Comparison of ENCODE assay signal across 1 cellular context in genomic region chr17:48244814-48245213, GRCh38.
TF ChIP-seq lines count a peak whose summit lies in the region.

No MANE protein-coding gene starts in this region.

TF ChIP-seq in K562, 482 proteins besides CTCF, POLR2A, EP300 and RAD21 (continued from another document and continues in another):
- TF ChIP-seq, protein P1, sequence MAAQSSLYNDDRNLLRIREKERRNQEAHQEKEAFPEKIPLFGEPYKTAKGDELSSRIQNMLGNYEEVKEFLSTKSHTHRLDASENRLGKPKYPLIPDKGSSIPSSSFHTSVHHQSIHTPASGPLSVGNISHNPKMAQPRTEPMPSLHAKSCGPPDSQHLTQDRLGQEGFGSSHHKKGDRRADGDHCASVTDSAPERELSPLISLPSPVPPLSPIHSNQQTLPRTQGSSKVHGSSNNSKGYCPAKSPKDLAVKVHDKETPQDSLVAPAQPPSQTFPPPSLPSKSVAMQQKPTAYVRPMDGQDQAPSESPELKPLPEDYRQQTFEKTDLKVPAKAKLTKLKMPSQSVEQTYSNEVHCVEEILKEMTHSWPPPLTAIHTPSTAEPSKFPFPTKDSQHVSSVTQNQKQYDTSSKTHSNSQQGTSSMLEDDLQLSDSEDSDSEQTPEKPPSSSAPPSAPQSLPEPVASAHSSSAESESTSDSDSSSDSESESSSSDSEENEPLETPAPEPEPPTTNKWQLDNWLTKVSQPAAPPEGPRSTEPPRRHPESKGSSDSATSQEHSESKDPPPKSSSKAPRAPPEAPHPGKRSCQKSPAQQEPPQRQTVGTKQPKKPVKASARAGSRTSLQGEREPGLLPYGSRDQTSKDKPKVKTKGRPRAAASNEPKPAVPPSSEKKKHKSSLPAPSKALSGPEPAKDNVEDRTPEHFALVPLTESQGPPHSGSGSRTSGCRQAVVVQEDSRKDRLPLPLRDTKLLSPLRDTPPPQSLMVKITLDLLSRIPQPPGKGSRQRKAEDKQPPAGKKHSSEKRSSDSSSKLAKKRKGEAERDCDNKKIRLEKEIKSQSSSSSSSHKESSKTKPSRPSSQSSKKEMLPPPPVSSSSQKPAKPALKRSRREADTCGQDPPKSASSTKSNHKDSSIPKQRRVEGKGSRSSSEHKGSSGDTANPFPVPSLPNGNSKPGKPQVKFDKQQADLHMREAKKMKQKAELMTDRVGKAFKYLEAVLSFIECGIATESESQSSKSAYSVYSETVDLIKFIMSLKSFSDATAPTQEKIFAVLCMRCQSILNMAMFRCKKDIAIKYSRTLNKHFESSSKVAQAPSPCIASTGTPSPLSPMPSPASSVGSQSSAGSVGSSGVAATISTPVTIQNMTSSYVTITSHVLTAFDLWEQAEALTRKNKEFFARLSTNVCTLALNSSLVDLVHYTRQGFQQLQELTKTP (IDR thresholded peaks at IDR 0.05; ENCODE audit: low read depth in 1 of 2, partially characterized antibody in 2 of 2) = no peak
- TF ChIP-seq TRIM24 (IDR thresholded peaks at IDR 0.05) (no peak), CBX2 (IDR thresholded peaks at IDR 0.05; ENCODE audit: insufficient read depth, low read length, poor library complexity, severe bottlenecking) (no peak), HMGN3 (IDR thresholded peaks at IDR 0.05; ENCODE audit: borderline replicate concordance, extremely low read depth, insufficient read length, low read depth, low read length) (no peak), SETDB1 (IDR thresholded peaks at IDR 0.05; ENCODE audit: low read length) (no peak), GTF2E2 (tag; IDR thresholded peaks at IDR 0.05) (no peak), ZNF785 (CRISPR knock-in tag; IDR thresholded peaks at IDR 0.05) (no peak), ZNF263 (CRISPR knock-in tag; IDR thresholded peaks at IDR 0.05; ENCODE audit: borderline replicate concordance) (no peak), USF2 (CRISPR knock-in tag; IDR thresholded peaks at IDR 0.05) (no peak), ZNF586 (CRISPR knock-in tag; conservative IDR thresholded peaks at IDR 0.05) (no peak), MTA2 (IDR thresholded peaks at IDR 0.05; ENCODE audit: low read depth) (no peak), BCOR (IDR thresholded peaks at IDR 0.05) (no peak), ZBTB7A (IDR thresholded peaks at IDR 0.05; ENCODE audit: borderline replicate concordance, control insufficient read depth, low read depth, low read length) (no peak), ETV5 (CRISPR knock-in tag; IDR thresholded peaks at IDR 0.05; ENCODE audit: low read depth) (no peak), NFATC3 (IDR thresholded peaks at IDR 0.05) (0 out of 2 replicates have a peak, but pooled peaks have one; percentile 11), GTF2B (IDR thresholded peaks at IDR 0.05; ENCODE audit: extremely low read depth, insufficient read length) (no peak), SP1 (CRISPR knock-in tag; IDR thresholded peaks at IDR 0.05) (no peak), EWSR1 (IDR thresholded peaks at IDR 0.05; ENCODE audit: borderline replicate concordance, low read depth, partially characterized antibody) (no peak), BACH1 (tag; IDR thresholded peaks at IDR 0.05) (no peak; the same call in 1 of the 2 replicates), SMARCB1 (IDR thresholded peaks at IDR 0.05; ENCODE audit: insufficient read length, low read depth) (no peak), KDM4B (IDR thresholded peaks at IDR 0.05; ENCODE audit: borderline replicate concordance in 2 of 2, low read depth in 1 of 2) (no peak), PBX2 (CRISPR knock-in tag; IDR thresholded peaks at IDR 0.05; ENCODE audit: low read depth) (no peak), PBX2 (tag; conservative IDR thresholded peaks at IDR 0.05; ENCODE audit: low read depth) (no peak), ZNF644 (tag; IDR thresholded peaks at IDR 0.05; ENCODE audit: low read depth) (no peak), JUND (IDR thresholded peaks at IDR 0.05; ENCODE audit: borderline replicate concordance, low read depth, low read length) (no peak), JUND (tag; IDR thresholded peaks at IDR 0.05; ENCODE audit: borderline replicate concordance, low read depth, low read length) (no peak), ZEB2 (IDR thresholded peaks at IDR 0.05) (no peak), MAZ (CRISPR knock-in tag; conservative IDR thresholded peaks at IDR 0.05 in 1 of 2, IDR thresholded peaks at IDR 0.05 in 1 of 2) (0 out of 4 replicates have a peak, but pooled peaks of 1 of the 2 experiments have one; percentile 30), TAF15 (IDR thresholded peaks at IDR 0.05; ENCODE audit: low read depth, low read length) (no peak), RBM15 (IDR thresholded peaks at IDR 0.05; ENCODE audit: insufficient read depth, low read length) (no peak), ZNF274 (IDR thresholded peaks at IDR 0.05; ENCODE audit: borderline replicate concordance, low read depth, low read length) (no peak), PCBP2 (IDR thresholded peaks at IDR 0.05; ENCODE audit: low read depth, low read length, poor library complexity, severe bottlenecking) (no peak), HNRNPL (IDR thresholded peaks at IDR 0.05; ENCODE audit: low read depth, low read length) (no peak), FOXJ2 (tag; IDR thresholded peaks at IDR 0.05) (no peak), ZNF175 (CRISPR knock-in tag; IDR thresholded peaks at IDR 0.05; ENCODE audit: low read depth) (0 out of 2 replicates have a peak, but pooled peaks have one; percentile 8), LCOR (CRISPR knock-in tag; IDR thresholded peaks at IDR 0.05) (no peak), CCAR2 (IDR thresholded peaks at IDR 0.05; ENCODE audit: low read depth, low read length) (no peak), TFAM (CRISPR knock-in tag; conservative IDR thresholded peaks at IDR 0.05) (no peak), FIP1L1 (IDR thresholded peaks at IDR 0.05; ENCODE audit: low read depth, low read length, poor library complexity, severe bottlenecking) (no peak), POLR3G (IDR thresholded peaks at IDR 0.05; ENCODE audit: extremely low read depth, insufficient read length, insufficient replicate concordance) (no peak)
- TF ChIP-seq, protein P2, sequence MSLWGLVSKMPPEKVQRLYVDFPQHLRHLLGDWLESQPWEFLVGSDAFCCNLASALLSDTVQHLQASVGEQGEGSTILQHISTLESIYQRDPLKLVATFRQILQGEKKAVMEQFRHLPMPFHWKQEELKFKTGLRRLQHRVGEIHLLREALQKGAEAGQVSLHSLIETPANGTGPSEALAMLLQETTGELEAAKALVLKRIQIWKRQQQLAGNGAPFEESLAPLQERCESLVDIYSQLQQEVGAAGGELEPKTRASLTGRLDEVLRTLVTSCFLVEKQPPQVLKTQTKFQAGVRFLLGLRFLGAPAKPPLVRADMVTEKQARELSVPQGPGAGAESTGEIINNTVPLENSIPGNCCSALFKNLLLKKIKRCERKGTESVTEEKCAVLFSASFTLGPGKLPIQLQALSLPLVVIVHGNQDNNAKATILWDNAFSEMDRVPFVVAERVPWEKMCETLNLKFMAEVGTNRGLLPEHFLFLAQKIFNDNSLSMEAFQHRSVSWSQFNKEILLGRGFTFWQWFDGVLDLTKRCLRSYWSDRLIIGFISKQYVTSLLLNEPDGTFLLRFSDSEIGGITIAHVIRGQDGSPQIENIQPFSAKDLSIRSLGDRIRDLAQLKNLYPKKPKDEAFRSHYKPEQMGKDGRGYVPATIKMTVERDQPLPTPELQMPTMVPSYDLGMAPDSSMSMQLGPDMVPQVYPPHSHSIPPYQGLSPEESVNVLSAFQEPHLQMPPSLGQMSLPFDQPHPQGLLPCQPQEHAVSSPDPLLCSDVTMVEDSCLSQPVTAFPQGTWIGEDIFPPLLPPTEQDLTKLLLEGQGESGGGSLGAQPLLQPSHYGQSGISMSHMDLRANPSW (CRISPR knock-in tag; IDR thresholded peaks at IDR 0.05) = no peak
- TF ChIP-seq, protein P3, sequence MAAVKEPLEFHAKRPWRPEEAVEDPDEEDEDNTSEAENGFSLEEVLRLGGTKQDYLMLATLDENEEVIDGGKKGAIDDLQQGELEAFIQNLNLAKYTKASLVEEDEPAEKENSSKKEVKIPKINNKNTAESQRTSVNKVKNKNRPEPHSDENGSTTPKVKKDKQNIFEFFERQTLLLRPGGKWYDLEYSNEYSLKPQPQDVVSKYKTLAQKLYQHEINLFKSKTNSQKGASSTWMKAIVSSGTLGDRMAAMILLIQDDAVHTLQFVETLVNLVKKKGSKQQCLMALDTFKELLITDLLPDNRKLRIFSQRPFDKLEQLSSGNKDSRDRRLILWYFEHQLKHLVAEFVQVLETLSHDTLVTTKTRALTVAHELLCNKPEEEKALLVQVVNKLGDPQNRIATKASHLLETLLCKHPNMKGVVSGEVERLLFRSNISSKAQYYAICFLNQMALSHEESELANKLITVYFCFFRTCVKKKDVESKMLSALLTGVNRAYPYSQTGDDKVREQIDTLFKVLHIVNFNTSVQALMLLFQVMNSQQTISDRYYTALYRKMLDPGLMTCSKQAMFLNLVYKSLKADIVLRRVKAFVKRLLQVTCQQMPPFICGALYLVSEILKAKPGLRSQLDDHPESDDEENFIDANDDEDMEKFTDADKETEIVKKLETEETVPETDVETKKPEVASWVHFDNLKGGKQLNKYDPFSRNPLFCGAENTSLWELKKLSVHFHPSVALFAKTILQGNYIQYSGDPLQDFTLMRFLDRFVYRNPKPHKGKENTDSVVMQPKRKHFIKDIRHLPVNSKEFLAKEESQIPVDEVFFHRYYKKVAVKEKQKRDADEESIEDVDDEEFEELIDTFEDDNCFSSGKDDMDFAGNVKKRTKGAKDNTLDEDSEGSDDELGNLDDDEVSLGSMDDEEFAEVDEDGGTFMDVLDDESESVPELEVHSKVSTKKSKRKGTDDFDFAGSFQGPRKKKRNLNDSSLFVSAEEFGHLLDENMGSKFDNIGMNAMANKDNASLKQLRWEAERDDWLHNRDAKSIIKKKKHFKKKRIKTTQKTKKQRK (IDR thresholded peaks at IDR 0.05; ENCODE audit: borderline replicate concordance, low read depth, low read length) = no peak
- TF ChIP-seq, protein P4, sequence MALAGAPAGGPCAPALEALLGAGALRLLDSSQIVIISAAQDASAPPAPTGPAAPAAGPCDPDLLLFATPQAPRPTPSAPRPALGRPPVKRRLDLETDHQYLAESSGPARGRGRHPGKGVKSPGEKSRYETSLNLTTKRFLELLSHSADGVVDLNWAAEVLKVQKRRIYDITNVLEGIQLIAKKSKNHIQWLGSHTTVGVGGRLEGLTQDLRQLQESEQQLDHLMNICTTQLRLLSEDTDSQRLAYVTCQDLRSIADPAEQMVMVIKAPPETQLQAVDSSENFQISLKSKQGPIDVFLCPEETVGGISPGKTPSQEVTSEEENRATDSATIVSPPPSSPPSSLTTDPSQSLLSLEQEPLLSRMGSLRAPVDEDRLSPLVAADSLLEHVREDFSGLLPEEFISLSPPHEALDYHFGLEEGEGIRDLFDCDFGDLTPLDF (CRISPR knock-in tag; IDR thresholded peaks at IDR 0.05) = no peak
- TF ChIP-seq, protein P5, sequence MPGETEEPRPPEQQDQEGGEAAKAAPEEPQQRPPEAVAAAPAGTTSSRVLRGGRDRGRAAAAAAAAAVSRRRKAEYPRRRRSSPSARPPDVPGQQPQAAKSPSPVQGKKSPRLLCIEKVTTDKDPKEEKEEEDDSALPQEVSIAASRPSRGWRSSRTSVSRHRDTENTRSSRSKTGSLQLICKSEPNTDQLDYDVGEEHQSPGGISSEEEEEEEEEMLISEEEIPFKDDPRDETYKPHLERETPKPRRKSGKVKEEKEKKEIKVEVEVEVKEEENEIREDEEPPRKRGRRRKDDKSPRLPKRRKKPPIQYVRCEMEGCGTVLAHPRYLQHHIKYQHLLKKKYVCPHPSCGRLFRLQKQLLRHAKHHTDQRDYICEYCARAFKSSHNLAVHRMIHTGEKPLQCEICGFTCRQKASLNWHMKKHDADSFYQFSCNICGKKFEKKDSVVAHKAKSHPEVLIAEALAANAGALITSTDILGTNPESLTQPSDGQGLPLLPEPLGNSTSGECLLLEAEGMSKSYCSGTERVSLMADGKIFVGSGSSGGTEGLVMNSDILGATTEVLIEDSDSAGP (CRISPR knock-in tag; IDR thresholded peaks at IDR 0.05) = no peak
- TF ChIP-seq, protein P6, sequence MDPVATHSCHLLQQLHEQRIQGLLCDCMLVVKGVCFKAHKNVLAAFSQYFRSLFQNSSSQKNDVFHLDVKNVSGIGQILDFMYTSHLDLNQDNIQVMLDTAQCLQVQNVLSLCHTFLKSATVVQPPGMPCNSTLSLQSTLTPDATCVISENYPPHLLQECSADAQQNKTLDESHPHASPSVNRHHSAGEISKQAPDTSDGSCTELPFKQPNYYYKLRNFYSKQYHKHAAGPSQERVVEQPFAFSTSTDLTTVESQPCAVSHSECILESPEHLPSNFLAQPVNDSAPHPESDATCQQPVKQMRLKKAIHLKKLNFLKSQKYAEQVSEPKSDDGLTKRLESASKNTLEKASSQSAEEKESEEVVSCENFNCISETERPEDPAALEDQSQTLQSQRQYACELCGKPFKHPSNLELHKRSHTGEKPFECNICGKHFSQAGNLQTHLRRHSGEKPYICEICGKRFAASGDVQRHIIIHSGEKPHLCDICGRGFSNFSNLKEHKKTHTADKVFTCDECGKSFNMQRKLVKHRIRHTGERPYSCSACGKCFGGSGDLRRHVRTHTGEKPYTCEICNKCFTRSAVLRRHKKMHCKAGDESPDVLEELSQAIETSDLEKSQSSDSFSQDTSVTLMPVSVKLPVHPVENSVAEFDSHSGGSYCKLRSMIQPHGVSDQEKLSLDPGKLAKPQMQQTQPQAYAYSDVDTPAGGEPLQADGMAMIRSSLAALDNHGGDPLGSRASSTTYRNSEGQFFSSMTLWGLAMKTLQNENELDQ (CRISPR knock-in tag; IDR thresholded peaks at IDR 0.05; ENCODE audit: borderline replicate concordance) = no peak
